23 cellular contexts compared by ENCODE assay signal in genomic region chr5:31999470-31999869, GRCh38.
"Had no signal": no experiment of that assay in that cellular context is flagged by ENCODE, and none has a peak within 500 bp of the region (broad histone marks: within the 10 kb centered on the region; RNA-seq: fewer than 3 reads in every experiment).

No MANE protein-coding gene starts in this region.

- H3K4me1 ChIP-seq: breast epithelium had no signal

- H3K4me2 ChIP-seq: PC-9 had no signal

- H3K27me3 ChIP-seq: breast epithelium had no signal

- H3K9me3 ChIP-seq: breast epithelium had no signal

- ATAC-seq: activated T-cell treated with anti-CD3 and anti-CD28 coated beads, Interleukin-2, amount 50 U/mL, for 4 hours; Right ventricle myocardium inferior; T-cell had no signal

- H3K36me3 ChIP-seq: breast epithelium had no signal

- DNase-seq: activated CD4-positive, alpha-beta memory T cell treated with anti-CD3 and anti-CD28 coated beads for 36 hours; activated CD4-positive, alpha-beta T cell treated with anti-CD3 and anti-CD28 coated beads, Interleukin-2, amount 10 ng/mL, durations not matched to agents 7 days and 5 days; activated CD4-positive, CD25-positive, alpha-beta regulatory T cell; activated CD8-positive, alpha-beta memory T cell treated with anti-CD3 and anti-CD28 coated beads for 24 hours; activated gamma-delta T cell; activated naive CD4-positive, alpha-beta T cell treated with anti-CD3 and anti-CD28 coated beads for 36 hours; activated T-cell treated with anti-CD3 and anti-CD28 coated beads, Interleukin-2, amount 50 U/mL, for 4 hours; aorta; caudate nucleus; KG1; NCI-H1092 treated with DMSO at 0.1 percent for 48 hours; NCI-H1436; NCI-H1694 treated with DMSO at 0.1 percent for 48 hours; NCI-H2029 treated with DMSO at 0.1 percent for 48 hours; NCI-H510A treated with DMSO at 0.1 percent for 48 hours; NCI-H69; PC-9; T-cell; T-helper 2 cell; T1000 had no signal

- H3K4me3 ChIP-seq: breast epithelium, PC-9, SK-N-MC had no signal

- H3K27ac ChIP-seq: breast epithelium, PC-9, SK-N-MC had no signal
